Comparison of ENCODE assay signal across 8 cellular contexts in the genomic region with DNA sequence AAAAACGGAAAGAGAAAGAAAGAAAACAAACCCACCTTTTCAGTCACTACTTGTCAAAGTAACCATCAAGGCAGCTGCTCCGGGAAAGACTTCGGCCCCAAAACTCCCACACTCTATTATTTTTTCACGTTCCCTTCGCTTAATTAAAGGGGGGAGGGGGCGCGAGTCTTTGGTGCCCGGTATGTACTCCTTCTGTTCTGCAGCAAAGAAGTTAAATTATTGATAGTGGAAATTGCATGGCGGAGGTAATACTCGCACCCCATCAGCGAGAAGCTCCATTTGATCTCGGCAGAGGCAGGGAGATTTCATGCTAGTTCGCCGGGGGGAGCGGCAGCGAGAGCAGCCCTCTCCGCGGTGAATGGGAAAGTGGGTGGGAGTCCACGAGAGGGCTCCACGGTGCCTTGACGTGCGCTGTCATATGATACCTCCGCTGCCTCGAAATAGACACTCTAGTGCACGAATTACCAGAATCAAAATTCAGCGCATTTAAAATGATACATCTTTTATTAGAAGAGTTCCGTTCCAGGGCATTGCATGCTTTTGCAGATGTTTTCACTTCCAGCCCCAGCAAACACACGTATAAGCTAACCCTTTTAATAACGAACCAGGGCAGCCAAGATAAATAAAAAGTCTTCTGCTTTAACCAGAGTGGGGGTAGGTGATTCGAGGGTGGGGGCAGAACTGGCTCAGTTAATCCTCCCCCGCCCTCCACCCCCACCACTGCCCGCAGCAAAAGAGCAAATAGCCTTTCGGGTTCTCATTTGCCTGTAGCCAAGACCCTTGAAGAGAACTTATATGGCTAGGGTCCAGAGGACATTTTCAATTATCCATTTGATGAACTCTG. TPM values are rescaled to one million over a fixed set of nuclear protein-coding genes. Genes with fewer than 3 reads are reported as not detected.
DNase-seq lines count a peak whose midpoint lies in the region; ATAC-seq and TF ChIP-seq lines count a peak whose summit lies in the region.

No MANE protein-coding gene starts in this region.

- H3K27me3 ChIP-seq in CD4-positive, CD25-positive, alpha-beta regulatory T cell (ENCODE audit: control insufficient read depth, insufficient read depth, low read length), result peaks cover 32% of the 10 kb centered on the region
- H3K27me3 ChIP-seq in brain microvascular endothelial cell (replicated peaks), result no peaks in the 10 kb centered on the region
- no peaks in the 10 kb centered on the region for H3K27me3 ChIP-seq in testis

- no peak for ATAC-seq in CD4-positive, CD25-positive, alpha-beta regulatory T cell (ENCODE audit: low read depth in 2 of 2)
- ATAC-seq in GM18873 (IDR thresholded peaks at IDR 0.05; ENCODE audit: low FRiP score, unreplicated experiment) (peak; percentile 39), left colon (peak; percentile 57)

- no peak overlapping the region for H3K27ac ChIP-seq in CD4-positive, CD25-positive, alpha-beta regulatory T cell (ENCODE audit: insufficient read depth, low read length, poor library complexity, severe bottlenecking)
- H3K27ac ChIP-seq in brain microvascular endothelial cell (peak overlapping the region; percentile 89), testis (no peak overlapping the region)

- no peaks in the 10 kb centered on the region for H3K9me3 ChIP-seq in CD4-positive, CD25-positive, alpha-beta regulatory T cell (ENCODE audit: control insufficient read depth in 2 of 2, low read length in 2 of 2)
- H3K9me3 ChIP-seq in testis, result no peaks in the 10 kb centered on the region

- in situ Hi-C loops in brain microvascular endothelial cell (cut with HindIII; ENCODE audit: low pct_ligation_motif_present, low sequenced_read_pairs), result loop anchor here (25.0 kb wide), 1 partner anchor 211 kb away; no protein-coding TSS in a partner anchor

- peak overlapping the region; percentile 67 to 87 (median 76) for H3K4me3 Mint-ChIP-seq in CD4-positive, CD25-positive, alpha-beta regulatory T cell

- intact Hi-C loops in left colon (cut with DNase I, micrococcal nuclease), result loop anchor here in 1 of 2 donors (10.0 kb wide), 1 partner anchor 403 kb away; a partner anchor contains a TSS
- intact Hi-C loops in testis (cut with DNase I; ENCODE audit: low total_unique reads), result no loop called here

- peaks cover 15% of the 10 kb centered on the region for H3K4me1 ChIP-seq in CD4-positive, CD25-positive, alpha-beta regulatory T cell (ENCODE audit: control insufficient read depth, insufficient read depth, low read length, poor library complexity, severe bottlenecking)
- peaks cover 22% of the 10 kb centered on the region for H3K4me1 ChIP-seq in testis

- no peak for DNase-seq in CD4-positive, CD25-positive, alpha-beta regulatory T cell
- DNase-seq in NCI-H1105 treated with DMSO at 0.1 percent for 48 hours (lab: John Stamatoyannopoulos, UW), result peak; percentile 48
- peak; percentile 82 for DNase-seq in brain microvascular endothelial cell
- peak in 1 of 2 donors; percentile 30 for DNase-seq in left colon
- DNase-seq in testis, result peak; percentile 52
- no peak for DNase-seq in stimulated activated naive CD4-positive, alpha-beta T cell treated with Interleukin-2 at 50 U/mL for 16 hours (lab: John Stamatoyannopoulos, UW)
- no peak for DNase-seq in central memory CD4-positive, alpha-beta T cell

- 3 to 4% methylated on average over 32 to 33 of the region's 33 CpGs for WGBS in testis, 2 donors

- no peak overlapping the region for H3K27ac Mint-ChIP-seq in CD4-positive, CD25-positive, alpha-beta regulatory T cell

- no peak for TF ChIP-seq POLR2A in testis (IDR thresholded peaks at IDR 0.05)

- H3K36me3 Mint-ChIP-seq in CD4-positive, CD25-positive, alpha-beta regulatory T cell, result no peaks in the 10 kb centered on the region

- peaks cover 0 to 4% (median 0%) of the 10 kb centered on the region in 7 donors for H3K9me3 Mint-ChIP-seq in CD4-positive, CD25-positive, alpha-beta regulatory T cell

- H3K36me3 ChIP-seq in CD4-positive, CD25-positive, alpha-beta regulatory T cell (ENCODE audit: control insufficient read depth, insufficient read depth, low read length), result no peaks in the 10 kb centered on the region
- H3K36me3 ChIP-seq in brain microvascular endothelial cell (replicated peaks), result no peaks in the 10 kb centered on the region
- H3K36me3 ChIP-seq in testis (ENCODE audit: low read depth, missing control alignments), result no peaks in the 10 kb centered on the region

- peaks cover 72% of the 10 kb centered on the region for H3K27me3 Mint-ChIP-seq in CD4-positive, CD25-positive, alpha-beta regulatory T cell

- TF ChIP-seq CTCF in brain microvascular endothelial cell (IDR thresholded peaks at IDR 0.05; ENCODE audit: low read depth, low read length, missing control alignments), result peak; percentile 55
- TF ChIP-seq CTCF in testis (IDR thresholded peaks at IDR 0.05), result no peak

- no peak overlapping the region for H3K4me3 ChIP-seq in CD4-positive, CD25-positive, alpha-beta regulatory T cell (ENCODE audit: low read depth, low read length)
- H3K4me3 ChIP-seq in brain microvascular endothelial cell (ENCODE audit: low read depth, low read length) (peak overlapping the region; percentile 84), testis (peak overlapping the region; percentile 40 to 47)

- H3K4me1 Mint-ChIP-seq in CD4-positive, CD25-positive, alpha-beta regulatory T cell, result peaks cover 0 to 27% (median 18%) of the 10 kb centered on the region in 4 donors

RNA-seq across cellular contexts. Expression of a gene that starts 1.2 kb away (rescaled TPM):
- not detected for total RNA-seq in CD4-positive, CD25-positive, alpha-beta regulatory T cell
- not detected for polyA plus RNA-seq in CD4-positive, CD25-positive, alpha-beta regulatory T cell
- under 1 TPM; 0.11 to 0.15 TPM for total RNA-seq in left colon
- total RNA-seq in testis, result under 1 TPM; 0.62 to 0.87 TPM
- 1.1 TPM for polyA plus RNA-seq in testis (ENCODE audit: insufficient read depth, low read depth, low replicate concordance)

Comparison
In these comparisons a context has a peak if more than half of its experiments do, and no peak if none do; other contexts are left out.
1. ATAC-seq: peak in GM18873 (single experiment) and left colon (single experiment); none in CD4-positive, CD25-positive, alpha-beta regulatory T cell (0 of 2).
2. DNase-seq: peak in NCI-H1105 treated with DMSO at 0.1 percent for 48 hours (single experiment), brain microvascular endothelial cell (single experiment) and testis (single experiment); none in CD4-positive, CD25-positive, alpha-beta regulatory T cell (0 of 3), stimulated activated naive CD4-positive, alpha-beta T cell treated with Interleukin-2 at 50 U/mL for 16 hours (single experiment) and central memory CD4-positive, alpha-beta T cell (single experiment).